Comparison of ENCODE assay signal across 1 cellular context in the genomic region with DNA sequence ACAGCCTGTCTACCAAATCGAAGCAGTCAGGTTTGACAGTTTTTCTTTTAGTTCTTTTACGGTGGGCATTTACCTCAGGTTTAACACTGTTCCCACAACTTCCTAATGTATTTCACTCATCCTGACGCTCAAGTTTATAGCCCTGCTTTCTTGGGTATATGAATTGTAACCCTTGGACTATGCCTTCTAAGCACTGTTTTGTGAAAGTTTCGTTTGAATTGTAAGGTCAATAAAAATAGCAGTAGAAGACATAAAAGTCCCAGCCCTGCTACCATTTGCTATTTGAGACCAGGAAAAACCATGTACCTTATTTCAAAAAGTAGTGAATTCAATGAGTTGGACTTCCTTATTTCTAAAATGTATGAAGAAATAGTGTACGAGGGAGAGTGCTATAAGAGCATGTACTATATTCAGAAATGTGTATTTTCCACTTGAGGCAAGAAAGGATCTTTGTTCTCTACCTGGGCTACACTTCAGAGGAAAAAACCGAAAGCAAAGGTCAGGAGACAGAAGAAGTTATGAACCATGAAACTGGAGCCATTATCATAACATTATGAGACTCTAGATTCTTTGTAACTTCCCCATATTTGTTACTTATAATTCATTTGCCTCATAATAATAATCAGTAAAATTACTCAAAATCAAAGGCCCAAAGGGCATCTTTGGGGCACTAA.
TF ChIP-seq lines count a peak whose summit lies in the region.

No MANE protein-coding gene starts in this region.

TF ChIP-seq in HepG2, 621 proteins besides CTCF, POLR2A, EP300 and RAD21 (continued from another document):
- TF ChIP-seq ATF6 (CRISPR knock-in tag; conservative IDR thresholded peaks at IDR 0.05) = no peak
- no peak for TF ChIP-seq ZNF383 (CRISPR knock-in tag; IDR thresholded peaks at IDR 0.05; ENCODE audit: borderline replicate concordance)
- TF ChIP-seq, protein P1, sequence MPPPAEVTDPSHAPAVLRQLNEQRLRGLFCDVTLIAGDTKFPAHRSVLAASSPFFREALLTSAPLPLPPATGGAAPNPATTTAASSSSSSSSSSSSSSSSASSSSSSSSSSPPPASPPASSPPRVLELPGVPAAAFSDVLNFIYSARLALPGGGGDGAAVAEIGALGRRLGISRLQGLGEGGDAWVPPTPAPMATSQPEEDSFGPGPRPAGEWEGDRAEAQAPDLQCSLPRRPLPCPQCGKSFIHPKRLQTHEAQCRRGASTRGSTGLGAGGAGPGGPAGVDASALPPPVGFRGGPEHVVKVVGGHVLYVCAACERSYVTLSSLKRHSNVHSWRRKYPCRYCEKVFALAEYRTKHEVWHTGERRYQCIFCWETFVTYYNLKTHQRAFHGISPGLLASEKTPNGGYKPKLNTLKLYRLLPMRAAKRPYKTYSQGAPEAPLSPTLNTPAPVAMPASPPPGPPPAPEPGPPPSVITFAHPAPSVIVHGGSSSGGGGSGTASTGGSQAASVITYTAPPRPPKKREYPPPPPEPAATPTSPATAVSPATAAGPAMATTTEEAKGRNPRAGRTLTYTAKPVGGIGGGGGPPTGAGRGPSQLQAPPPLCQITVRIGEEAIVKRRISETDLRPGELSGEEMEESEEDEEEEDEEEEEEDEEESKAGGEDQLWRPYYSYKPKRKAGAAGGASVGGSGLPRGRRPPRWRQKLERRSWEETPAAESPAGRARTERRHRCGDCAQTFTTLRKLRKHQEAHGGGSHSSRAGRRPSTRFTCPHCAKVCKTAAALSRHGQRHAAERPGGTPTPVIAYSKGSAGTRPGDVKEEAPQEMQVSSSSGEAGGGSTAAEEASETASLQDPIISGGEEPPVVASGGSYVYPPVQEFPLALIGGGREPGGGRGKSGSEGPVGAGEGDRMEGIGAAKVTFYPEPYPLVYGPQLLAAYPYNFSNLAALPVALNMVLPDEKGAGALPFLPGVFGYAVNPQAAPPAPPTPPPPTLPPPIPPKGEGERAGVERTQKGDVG (CRISPR knock-in tag; IDR thresholded peaks at IDR 0.05; ENCODE audit: borderline replicate concordance) = no peak
- TF ChIP-seq ZNF616 (CRISPR knock-in tag; IDR thresholded peaks at IDR 0.05; ENCODE audit: low read depth) = no peak
- no peak for TF ChIP-seq DDIT3 (CRISPR knock-in tag; IDR thresholded peaks at IDR 0.05)
- TF ChIP-seq NR2F6 (IDR thresholded peaks at IDR 0.05) = peak; percentile 52; the same call in 1 of the 2 replicates
- TF ChIP-seq NR2F6 (CRISPR knock-in tag; IDR thresholded peaks at IDR 0.05) = peak; percentile 37; the same call in 1 of the 2 replicates
- TF ChIP-seq THAP11 (CRISPR knock-in tag; IDR thresholded peaks at IDR 0.05) = peak; percentile 21; the same call in 1 of the 2 replicates
- no peak for TF ChIP-seq ZFP36L1 (CRISPR knock-in tag; IDR thresholded peaks at IDR 0.05)
- no peak; the same call in 1 of the 2 replicates for TF ChIP-seq ELF1 (CRISPR knock-in tag; IDR thresholded peaks at IDR 0.05)
- 0 out of 2 replicates have a peak, but pooled peaks have one; percentile 7 for TF ChIP-seq MIER3 (CRISPR knock-in tag; IDR thresholded peaks at IDR 0.05; ENCODE audit: borderline replicate concordance)
- peak; percentile 68 for TF ChIP-seq BCL6 (CRISPR knock-in tag; IDR thresholded peaks at IDR 0.05)
- no peak for TF ChIP-seq ZNF775 (CRISPR knock-in tag; IDR thresholded peaks at IDR 0.05; ENCODE audit: borderline replicate concordance)
- TF ChIP-seq, protein P2, sequence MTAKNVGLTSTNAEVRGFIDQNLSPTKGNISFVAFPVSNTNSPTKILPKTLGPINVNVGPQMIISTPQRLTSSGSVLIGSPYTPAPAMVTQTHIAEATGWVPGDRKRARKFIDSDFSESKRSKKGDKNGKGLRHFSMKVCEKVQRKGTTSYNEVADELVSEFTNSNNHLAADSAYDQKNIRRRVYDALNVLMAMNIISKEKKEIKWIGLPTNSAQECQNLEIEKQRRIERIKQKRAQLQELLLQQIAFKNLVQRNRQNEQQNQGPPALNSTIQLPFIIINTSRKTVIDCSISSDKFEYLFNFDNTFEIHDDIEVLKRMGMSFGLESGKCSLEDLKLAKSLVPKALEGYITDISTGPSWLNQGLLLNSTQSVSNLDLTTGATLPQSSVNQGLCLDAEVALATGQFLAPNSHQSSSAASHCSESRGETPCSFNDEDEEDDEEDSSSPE (CRISPR knock-in tag; IDR thresholded peaks at IDR 0.05) = no peak
- TF ChIP-seq CEBPG (CRISPR knock-in tag; IDR thresholded peaks at IDR 0.05) = peak; percentile 31
- TF ChIP-seq ZNF235 (CRISPR knock-in tag; IDR thresholded peaks at IDR 0.05; ENCODE audit: borderline replicate concordance) = no peak
- TF ChIP-seq NFIC (IDR thresholded peaks at IDR 0.05; ENCODE audit: low read length) = 0 out of 2 replicates have a peak, but pooled peaks have one; percentile 17
- no peak for TF ChIP-seq NCOA2 (CRISPR knock-in tag; IDR thresholded peaks at IDR 0.05)
- TF ChIP-seq ZNF326 (CRISPR knock-in tag; IDR thresholded peaks at IDR 0.05; ENCODE audit: borderline replicate concordance) = no peak
- TF ChIP-seq CREB1 (IDR thresholded peaks at IDR 0.05) = no peak
- 0 out of 2 replicates have a peak, but pooled peaks have one; percentile 33 for TF ChIP-seq CREB1 (CRISPR knock-in tag; IDR thresholded peaks at IDR 0.05)
- TF ChIP-seq SAP130 (CRISPR knock-in tag; IDR thresholded peaks at IDR 0.05; ENCODE audit: low read depth) = peak; percentile 62; the same call in 1 of the 2 replicates
- no peak for TF ChIP-seq MAZ (IDR thresholded peaks at IDR 0.05; ENCODE audit: borderline replicate concordance, low read depth, low read length)
- TF ChIP-seq MAZ (CRISPR knock-in tag; IDR thresholded peaks at IDR 0.05; ENCODE audit: low read depth) = 0 out of 2 replicates have a peak, but pooled peaks have one; percentile 30
- TF ChIP-seq TCF7 (IDR thresholded peaks at IDR 0.05; ENCODE audit: low read depth) = peak; percentile 62
- no peak for TF ChIP-seq SP140L (CRISPR knock-in tag; IDR thresholded peaks at IDR 0.05; ENCODE audit: borderline replicate concordance)
